8 cellular contexts compared by ENCODE assay signal in the genomic region with DNA sequence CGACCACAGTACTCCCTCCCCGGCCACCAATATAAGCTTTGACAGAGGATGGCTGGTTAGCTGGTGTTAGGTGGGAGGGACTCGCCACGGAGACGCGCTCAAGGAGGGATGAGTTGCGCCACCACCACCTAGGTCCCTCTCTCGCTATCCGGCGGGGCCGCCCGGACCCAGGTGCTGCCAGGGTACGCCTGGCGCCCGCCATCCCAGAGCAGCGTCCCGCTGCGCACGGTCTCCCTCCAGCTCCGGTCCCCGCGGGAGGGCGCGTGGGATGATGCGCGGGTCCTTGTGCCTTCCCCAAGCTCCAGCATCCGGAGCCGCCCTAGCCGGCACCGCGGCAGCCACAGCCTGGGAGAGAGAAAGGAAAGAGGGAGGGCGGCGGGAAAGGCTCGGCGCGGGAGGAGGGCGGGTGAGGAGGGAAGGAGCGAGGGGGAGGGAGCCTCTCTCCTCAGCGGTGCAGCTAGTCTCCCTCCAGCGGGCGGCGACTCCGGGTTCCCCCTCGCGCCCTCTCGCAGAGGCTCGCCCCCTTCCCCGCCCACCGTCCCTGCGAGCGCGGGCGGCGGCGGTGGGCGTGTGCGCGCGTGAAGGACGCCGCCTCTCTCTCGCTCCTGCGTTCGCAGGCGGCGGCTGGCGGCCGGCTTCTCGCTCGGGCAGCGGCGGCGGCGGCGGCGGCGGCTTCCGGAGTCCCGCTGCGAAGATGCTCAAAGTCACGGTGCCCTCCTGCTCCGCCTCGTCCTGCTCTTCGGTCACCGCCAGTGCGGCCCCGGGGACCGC. TPM values are rescaled to one million over a fixed set of nuclear protein-coding genes. Genes with fewer than 3 reads are reported as not detected.
A peak's percentile ranks its signal among the peaks of the same experiment; 100 is the strongest.
DNase-seq lines count a peak whose midpoint lies in the region; ATAC-seq and TF ChIP-seq lines count a peak whose summit lies in the region.

A gene (plus strand): TSS at position 595 of the 771 bp plus-strand sequence. CDS start 100 bp downstream, at position 695.

- peak within 1 kb of the TSS; percentile 15 for H3K27ac ChIP-seq in colonic mucosa
- no peak within 1 kb of the TSS for H3K27ac ChIP-seq in left lung

- H3K4me3 ChIP-seq in colonic mucosa (peak within 1 kb of the TSS; percentile 42), left lung (peak within 1 kb of the TSS; percentile 39 to 43)

- H3K36me3 ChIP-seq in colonic mucosa (no peaks in the 10 kb centered on the region), left lung (no peaks in the 10 kb centered on the region)

- DNase-seq in NOMO-1 (lab: John Stamatoyannopoulos, UW; ENCODE audit: unreplicated experiment in 2 of 2) (peak; percentile 33 to 36), NOMO-1 treated with dmso at 0.1 percent for 144 hours (lab: John Stamatoyannopoulos, UW; ENCODE audit: unreplicated experiment) (no peak), NCI-H2171 (lab: John Stamatoyannopoulos, UW) (peak; percentile 69), colonic mucosa (peak; percentile 60), left lung (peak; percentile 71 to 84)
- peak; percentile 77 to 81 for DNase-seq in activated CD4-positive, alpha-beta T cell treated with anti-CD3 and anti-CD28 coated beads for 4 hours
- DNase-seq in stimulated activated CD4-positive, alpha-beta T cell treated with anti-CD3 and anti-CD28 coated beads, Interleukin-4, amount 100 ng/mL, for 24 hours, result peak; percentile 69

- ATAC-seq in HG02970 (IDR thresholded peaks at IDR 0.05; ENCODE audit: low FRiP score, unreplicated experiment) (peak; percentile 74), left lung (peak; percentile 95)

- H3K9ac ChIP-seq in colonic mucosa (ENCODE audit: low read depth in 2 of 2, low read length in 2 of 2), result peak within 1 kb of the TSS in 1 of 2 donors; percentile 48

- H3K9me3 ChIP-seq in colonic mucosa (no peaks in the 10 kb centered on the region), left lung (no peaks in the 10 kb centered on the region)

- peaks cover 17% of the 10 kb centered on the region for H3K27me3 ChIP-seq in colonic mucosa
- H3K27me3 ChIP-seq in left lung, result peaks cover 15 to 61% of the 10 kb centered on the region in 2 donors

- no peak for TF ChIP-seq CTCF in colonic mucosa (IDR thresholded peaks at IDR 0.05)
- no peak for TF ChIP-seq CTCF in left lung (IDR thresholded peaks at IDR 0.05)

- peaks cover 3% of the 10 kb centered on the region for H3K4me1 ChIP-seq in colonic mucosa
- peaks cover 0 to 8% of the 10 kb centered on the region in 2 donors for H3K4me1 ChIP-seq in left lung

- intact Hi-C loops in colonic mucosa (cut with DNase I) (no loop called here), left lung (cut with DNase I) (no loop called here)

RNA-seq across cellular contexts. Expression of the gene that starts here (rescaled TPM):
- total RNA-seq in colonic mucosa (1 to 10 TPM; 2.4 to 2.9 TPM), left lung (1 to 10 TPM; 1.0 to 1.1 TPM)
